ENCODE assay signal across 8 cellular contexts in genomic region chr1:6489799-6490180, GRCh38. TPM values are rescaled to one million over a fixed set of nuclear protein-coding genes. Genes with fewer than 3 reads are reported as not detected.
DNase-seq lines count a peak whose midpoint lies in the region; ATAC-seq and TF ChIP-seq lines count a peak whose summit lies in the region.

No MANE protein-coding gene starts in this region.

- H3K9me3 ChIP-seq in HAP-1 = no peaks in the 10 kb centered on the region

- H3K36me3 ChIP-seq in HAP-1 (replicated peaks) = no peaks in the 10 kb centered on the region

- H3K4me3 ChIP-seq in HAP-1 = peak overlapping the region; percentile 72

- POLR2A ChIA-PET in WTC11 (lab: Charles Lee) = no interaction called here

- CTCF ChIA-PET in WTC11 (lab: Charles Lee) = interaction anchor here (0.6 to 10.3 kb wide), 18 partner anchors 9 to 550 kb away, joined by 3 to 179 read pairs (median 4); partner anchors contain the start of genes ACOT7, NOL9, TNFRSF25 and ZBTB48

- H3K9me3 Mint-ChIP-seq in WTC11 = no peaks in the 10 kb centered on the region

- peaks cover 2% of the 10 kb centered on the region; the same call in 1 of the 2 replicates for H3K27me3 Mint-ChIP-seq in WTC11 (ENCODE audit: low read depth)

- TF ChIP-seq CTCF in WTC11 (IDR thresholded peaks at IDR 0.05) = peak; percentile 99

- H3K27me3 ChIP-seq in HAP-1 (ENCODE audit: low read depth) = peaks cover 13% of the 10 kb centered on the region

- H3K36me3 Mint-ChIP-seq in WTC11 = no peaks in the 10 kb centered on the region

- peak overlapping the region; percentile 77 for H3K4me3 Mint-ChIP-seq in WTC11

- in situ Hi-C loops in HAP-1 (cut with MboI; ENCODE audit: low sequenced_read_pairs) = no loop called here

- peaks cover 6% of the 10 kb centered on the region; the same call in 1 of the 2 replicates for H3K4me1 ChIP-seq in HAP-1

- peak; percentile 46 for ATAC-seq in WTC11
- no peak for ATAC-seq in GM21367 (IDR thresholded peaks at IDR 0.05; ENCODE audit: unreplicated experiment)

- peaks cover 30% of the 10 kb centered on the region for H3K4me1 Mint-ChIP-seq in WTC11

- no peak overlapping the region for H3K27ac Mint-ChIP-seq in WTC11

- peak; percentile 87 for DNase-seq in Daoy (ENCODE audit: low read depth)
- peak; percentile 65 to 85 for DNase-seq in HAP-1 (ENCODE audit: low spot score in 2 of 2)
- peak; percentile 55 to 74 for DNase-seq in NCI-H1930 (lab: John Stamatoyannopoulos, UW)
- peak; percentile 87 for DNase-seq in WTC11 (ENCODE audit: low spot score)
- DNase-seq in central memory CD4-positive, alpha-beta T cell = peak; percentile 74
- peak; percentile 75 for DNase-seq in kidney glomerular epithelial cell (lab: John Stamatoyannopoulos, UW)
- DNase-seq in stimulated activated CD4-positive, alpha-beta T cell treated with anti-CD3 and anti-CD28 coated beads, Interleukin-1b, Interleukin-23, amount 100 ng/mL, for 4 hours (ENCODE audit: low read depth in 2 of 2) = peak; percentile 71 to 75

TF ChIP-seq in WTC11, 78 proteins besides CTCF, POLR2A, EP300 and RAD21:
- no peak for TF ChIP-seq NR1H2 (CRISPR knock-in tag; IDR thresholded peaks at IDR 0.05)
- no peak for TF ChIP-seq JUN (CRISPR knock-in tag; IDR thresholded peaks at IDR 0.05)
- TF ChIP-seq FOXP4 (CRISPR knock-in tag; IDR thresholded peaks at IDR 0.05) = no peak
- no peak for TF ChIP-seq TP53 (CRISPR knock-in tag; IDR thresholded peaks at IDR 0.05)
- TF ChIP-seq, protein P1, sequence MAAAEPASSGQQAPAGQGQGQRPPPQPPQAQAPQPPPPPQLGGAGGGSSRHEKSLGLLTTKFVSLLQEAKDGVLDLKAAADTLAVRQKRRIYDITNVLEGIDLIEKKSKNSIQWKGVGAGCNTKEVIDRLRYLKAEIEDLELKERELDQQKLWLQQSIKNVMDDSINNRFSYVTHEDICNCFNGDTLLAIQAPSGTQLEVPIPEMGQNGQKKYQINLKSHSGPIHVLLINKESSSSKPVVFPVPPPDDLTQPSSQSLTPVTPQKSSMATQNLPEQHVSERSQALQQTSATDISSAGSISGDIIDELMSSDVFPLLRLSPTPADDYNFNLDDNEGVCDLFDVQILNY (CRISPR knock-in tag; IDR thresholded peaks at IDR 0.05) = 0 out of 2 replicates have a peak, but pooled peaks have one; percentile 10
- TF ChIP-seq, protein P2, sequence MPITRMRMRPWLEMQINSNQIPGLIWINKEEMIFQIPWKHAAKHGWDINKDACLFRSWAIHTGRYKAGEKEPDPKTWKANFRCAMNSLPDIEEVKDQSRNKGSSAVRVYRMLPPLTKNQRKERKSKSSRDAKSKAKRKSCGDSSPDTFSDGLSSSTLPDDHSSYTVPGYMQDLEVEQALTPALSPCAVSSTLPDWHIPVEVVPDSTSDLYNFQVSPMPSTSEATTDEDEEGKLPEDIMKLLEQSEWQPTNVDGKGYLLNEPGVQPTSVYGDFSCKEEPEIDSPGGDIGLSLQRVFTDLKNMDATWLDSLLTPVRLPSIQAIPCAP (CRISPR knock-in tag; IDR thresholded peaks at IDR 0.05) = no peak
- no peak for TF ChIP-seq JAZF1 (CRISPR knock-in tag; IDR thresholded peaks at IDR 0.05)
- TF ChIP-seq ZBTB21 (CRISPR knock-in tag; IDR thresholded peaks at IDR 0.05; ENCODE audit: borderline replicate concordance) = no peak
- TF ChIP-seq CBFB (CRISPR knock-in tag; IDR thresholded peaks at IDR 0.05; ENCODE audit: low read depth) = no peak
- 0 out of 2 replicates have a peak, but pooled peaks have one; percentile 54 for TF ChIP-seq ZNF423 (CRISPR knock-in tag; IDR thresholded peaks at IDR 0.05)
- no peak for TF ChIP-seq FOXJ3 (CRISPR knock-in tag; IDR thresholded peaks at IDR 0.05; ENCODE audit: borderline replicate concordance)

RNA-seq across cellular contexts. Expression of gene PLEKHG5, which starts 1.7 kb away (rescaled TPM):
- total RNA-seq in Daoy (2014; rRNA removed; shearing (Covaris generic)) = 8.1 and 8.4 TPM in 2 replicates
- 27.5 to 32.0 TPM (median 30.8 TPM) in 3 replicates for total RNA-seq in WTC11 (2021)

RNA-seq across cellular contexts. Expression of gene TNFRSF25, which starts 23.8 kb away (rescaled TPM):
- total RNA-seq in Daoy (2014; rRNA removed; shearing (Covaris generic)) = 2.0 and 3.5 TPM in 2 replicates
- 19.5 to 26.1 TPM (median 22.6 TPM) in 3 replicates for total RNA-seq in WTC11 (2021)
